ENCODE assay signal across 34 cellular contexts in the genomic region with DNA sequence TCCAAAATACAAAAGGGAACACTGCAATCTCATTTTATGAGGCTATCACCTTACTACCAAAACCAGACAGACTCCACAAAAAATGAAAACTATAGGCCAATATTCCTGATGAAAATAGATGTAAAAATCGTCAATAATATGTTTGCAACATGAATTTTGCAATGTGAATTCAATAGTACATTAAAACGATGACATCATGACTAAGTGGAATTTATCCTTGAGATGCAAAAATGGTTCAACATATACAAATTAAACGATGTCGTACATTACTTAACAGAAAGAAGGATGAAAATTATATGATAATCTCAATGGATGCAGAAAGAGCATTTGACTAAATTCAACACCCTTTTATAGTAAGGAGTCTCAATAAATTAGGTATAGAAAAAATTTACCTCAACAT.
"Had no signal": no experiment of that assay in that cellular context is flagged by ENCODE, and none has a peak within 500 bp of the region (broad histone marks: within the 10 kb centered on the region; RNA-seq: fewer than 3 reads in every experiment).

No MANE protein-coding gene starts in this region.

- FAIRE-seq: astrocyte, bronchial epithelial cell had no signal

- DNase-seq: activated effector memory CD4-positive, alpha-beta T cell treated with anti-CD3 and anti-CD28 coated beads, Interleukin-2, amount 50 U/mL, for 16 hours; activated effector memory CD4-positive, alpha-beta T cell treated with Interleukin-2 at 50 U/mL for 16 hours; activated gamma-delta T cell; activated gamma-delta T cell treated with Interleukin-2 at 50 U/mL for 16 hours; activated naive CD4-positive, alpha-beta T cell; activated naive CD4-positive, alpha-beta T cell treated with anti-CD3 and anti-CD28 coated beads for 36 hours; activated naive CD4-positive, alpha-beta T cell treated with anti-CD3 and anti-CD28 coated beads, Interleukin-2, amount 10 ng/mL, durations not matched to agents 7 days and 5 days; activated naive CD4-positive, alpha-beta T cell treated with anti-CD3 and anti-CD28 coated beads, Interleukin-2, amount 50 U/mL, for 16 hours; activated naive CD4-positive, alpha-beta T cell treated with Interleukin-2 at 50 U/mL for 16 hours; activated naive CD8-positive, alpha-beta T cell treated with anti-CD3 and anti-CD28 coated beads for 36 hours; activated naive CD8-positive, alpha-beta T cell treated with anti-CD3 and anti-CD28 coated beads, Interleukin-2, amount 10 ng/mL, durations not matched to agents 7 days and 5 days; activated naive CD8-positive, alpha-beta T cell treated with anti-CD3 and anti-CD28 coated beads, Interleukin-2, amount 50 U/mL, for 24 hours; activated T-cell treated with anti-CD3 and anti-CD28 coated beads, Interleukin-2, amount 50 U/mL, for 1 hour; activated T-cell treated with anti-CD3 and anti-CD28 coated beads, Interleukin-2, amount 50 U/mL, for 24 hours; activated T-cell treated with anti-CD3 and anti-CD28 coated beads, Interleukin-2, amount 50 U/mL, for 4 hours; activated T-cell treated with anti-CD3 and anti-CD28 coated beads, Interleukin-2, amount 50 U/mL, for 48 hours; activated T-cell treated with anti-CD3 and anti-CD28 coated beads, Interleukin-2, amount 50 U/mL, for 72 hours; adrenal gland; amniotic stem cell; amygdala; anterior cingulate cortex; aorta; body of pancreas; brain microvascular endothelial cell; caudate nucleus; central memory CD4-positive, alpha-beta T cell; cerebellar nuclear complex had no signal

- H3K36me3 ChIP-seq: adrenal gland, ascending aorta, brain microvascular endothelial cell, breast epithelium, cardiac muscle cell had no signal

- H3K27me3 ChIP-seq: adrenal gland, ascending aorta, body of pancreas, brain microvascular endothelial cell, breast epithelium, cardiac muscle cell had no signal

- H3K4me3 ChIP-seq: adrenal gland, ascending aorta, body of pancreas, breast epithelium, cardiac muscle cell had no signal

- H3K9me3 ChIP-seq: adrenal gland, body of pancreas had no signal

- H3K27ac ChIP-seq: adrenal gland, ascending aorta, body of pancreas, brain microvascular endothelial cell, breast epithelium, cardiac muscle cell had no signal

- ATAC-seq: activated naive CD4-positive, alpha-beta T cell treated with anti-CD3 and anti-CD28 coated beads, Interleukin-2, amount 50 U/mL, for 72 hours; activated naive CD8-positive, alpha-beta T cell treated with anti-CD3 and anti-CD28 coated beads, Interleukin-2, amount 50 U/mL, for 24 hours; activated T-cell treated with anti-CD3 and anti-CD28 coated beads, Interleukin-2, amount 50 U/mL, for 4 hours; activated T-cell treated with anti-CD3 and anti-CD28 coated beads, Interleukin-2, amount 50 U/mL, for 72 hours; activated T-helper 17 cell treated with anti-CD3 and anti-CD28 coated beads, Interleukin-2, amount 50 U/mL, for 72 hours; body of pancreas had no signal

- H3K4me1 ChIP-seq: adrenal gland, ascending aorta, body of pancreas, breast epithelium had no signal
